8 cellular contexts compared by ENCODE assay signal in genomic region chr15:60397772-60398445, GRCh38. TPM values are rescaled to one million over a fixed set of nuclear protein-coding genes. Genes with fewer than 3 reads are reported as not detected.
DNase-seq lines count a peak whose midpoint lies in the region; ATAC-seq and TF ChIP-seq lines count a peak whose summit lies in the region.

Gene ANXA2 (minus strand): TSS chr15:60397986. CDS start chr15:60386075, 11,911 bp downstream.

- H3K9me3 ChIP-seq in right lobe of liver: no peaks in the 10 kb centered on the region

- DNase-seq in HFF-Myc (ENCODE audit: extremely low read depth, low read depth) (no peak), NAMALWA (ENCODE audit: low spot score) (peak; percentile 79), right lobe of liver (peak; percentile 70 to 91 (median 85)), cortex of kidney (lab: John Stamatoyannopoulos, UW) (no peak)
- peak; percentile 94 for DNase-seq in activated CD4-positive, alpha-beta T cell treated with anti-CD3 and anti-CD28 coated beads, Interleukin-2, amount 10 ng/mL, durations not matched to agents 24 days and 14 days
- DNase-seq in stimulated activated CD8-positive, alpha-beta memory T cell treated with anti-CD3 and anti-CD28 coated beads, Interleukin-12 subunit alpha, Interleukin-12 subunit beta, amount 100 ng/mL, for 1 hour (ENCODE audit: low read depth): peak; percentile 75

- peak within 1 kb of the TSS; percentile 65 to 92 (median 82) for H3K27ac ChIP-seq in right lobe of liver

- 0% methylated on average over 13 of the region's 53 CpGs for WGBS in right lobe of liver (ENCODE audit: insufficient coverage, low coverage, low lambda C conversion rate, missing lambda C conversion rate)

- peak; percentile 88 for TF ChIP-seq POLR2A in GM18505 (IDR thresholded peaks at IDR 0.05; ENCODE audit: borderline replicate concordance, extremely low read depth, insufficient read depth, insufficient read length)
- peak; percentile 92 for TF ChIP-seq POLR2A in right lobe of liver (IDR thresholded peaks at IDR 0.05)

- H3K4me3 ChIP-seq in HFF-Myc (replicated peaks; ENCODE audit: low read depth, low read length) (peak within 1 kb of the TSS; percentile 99), right lobe of liver (peak within 1 kb of the TSS; percentile 73 to 85 (median 79))

- no peak for TF ChIP-seq CTCF in HFF-Myc (IDR thresholded peaks at IDR 0.05; ENCODE audit: low read depth, low read length, missing control alignments)
- TF ChIP-seq CTCF in right lobe of liver (IDR thresholded peaks at IDR 0.05): no peak

- H3K27me3 ChIP-seq in right lobe of liver: no peaks in the 10 kb centered on the region

- H3K27ac Mint-ChIP-seq in activated CD4-positive, alpha-beta T cell treated with anti-CD3 and anti-CD28 coated beads, Interleukin-2, amount 10 ng/mL, durations not matched to agents 24 days and 14 days: peak within 1 kb of the TSS; percentile 94
- peak within 1 kb of the TSS; percentile 96 for H3K27ac Mint-ChIP-seq in dendritic cell treated with granulocyte-macrophage colony-stimulating factor and Interleukin-4, amounts not matched to agents 40 ng/mL and 50 ng/mL, for 4 days

- H3K36me3 Mint-ChIP-seq in activated CD4-positive, alpha-beta T cell treated with anti-CD3 and anti-CD28 coated beads, Interleukin-2, amount 10 ng/mL, durations not matched to agents 24 days and 14 days (ENCODE audit: low read depth): peaks cover 39% of the 10 kb centered on the region
- peaks cover 49% of the 10 kb centered on the region for H3K36me3 Mint-ChIP-seq in dendritic cell treated with granulocyte-macrophage colony-stimulating factor and Interleukin-4, amounts not matched to agents 40 ng/mL and 50 ng/mL, for 4 days (ENCODE audit: low read depth)

- intact Hi-C loops in activated CD4-positive, alpha-beta T cell treated with anti-CD3 and anti-CD28 coated beads, Interleukin-2, amount 10 ng/mL, durations not matched to agents 24 days and 14 days (cut with micrococcal nuclease): loop anchor here (1.0 to 5.0 kb wide), 8 partner anchors 9 to 711 kb away; partner anchors contain the start of gene ICE2
- intact Hi-C loops in dendritic cell treated with granulocyte-macrophage colony-stimulating factor and Interleukin-4, amounts not matched to agents 40 ng/mL and 50 ng/mL, for 4 days (cut with micrococcal nuclease): loop anchor here (1.0 to 5.0 kb wide), 3 partner anchors 10 to 709 kb away; partner anchors contain the start of gene BNIP2
- intact Hi-C loops in right lobe of liver (cut with DNase I): no loop called here

- H3K4me1 Mint-ChIP-seq in activated CD4-positive, alpha-beta T cell treated with anti-CD3 and anti-CD28 coated beads, Interleukin-2, amount 10 ng/mL, durations not matched to agents 24 days and 14 days: peaks cover 51% of the 10 kb centered on the region
- H3K4me1 Mint-ChIP-seq in dendritic cell treated with granulocyte-macrophage colony-stimulating factor and Interleukin-4, amounts not matched to agents 40 ng/mL and 50 ng/mL, for 4 days (ENCODE audit: low read depth): peaks cover 40% of the 10 kb centered on the region

- H3K27me3 Mint-ChIP-seq in activated CD4-positive, alpha-beta T cell treated with anti-CD3 and anti-CD28 coated beads, Interleukin-2, amount 10 ng/mL, durations not matched to agents 24 days and 14 days: peaks cover 4% of the 10 kb centered on the region
- H3K27me3 Mint-ChIP-seq in dendritic cell treated with granulocyte-macrophage colony-stimulating factor and Interleukin-4, amounts not matched to agents 40 ng/mL and 50 ng/mL, for 4 days: no peaks in the 10 kb centered on the region

- peak within 1 kb of the TSS; percentile 92 for H3K4me3 Mint-ChIP-seq in activated CD4-positive, alpha-beta T cell treated with anti-CD3 and anti-CD28 coated beads, Interleukin-2, amount 10 ng/mL, durations not matched to agents 24 days and 14 days
- peak within 1 kb of the TSS; percentile 95 for H3K4me3 Mint-ChIP-seq in dendritic cell treated with granulocyte-macrophage colony-stimulating factor and Interleukin-4, amounts not matched to agents 40 ng/mL and 50 ng/mL, for 4 days

- H3K4me1 ChIP-seq in right lobe of liver: peaks cover 0 to 51% (median 18%) of the 10 kb centered on the region in 4 donors

- peak; percentile 72 for ATAC-seq in GM18505 (IDR thresholded peaks at IDR 0.05; ENCODE audit: unreplicated experiment)
- peak; percentile 62 to 80 (median 66) for ATAC-seq in right lobe of liver

- no peaks in the 10 kb centered on the region for H3K36me3 ChIP-seq in right lobe of liver

- H3K9me3 Mint-ChIP-seq in activated CD4-positive, alpha-beta T cell treated with anti-CD3 and anti-CD28 coated beads, Interleukin-2, amount 10 ng/mL, durations not matched to agents 24 days and 14 days: no peaks in the 10 kb centered on the region
- no peaks in the 10 kb centered on the region for H3K9me3 Mint-ChIP-seq in dendritic cell treated with granulocyte-macrophage colony-stimulating factor and Interleukin-4, amounts not matched to agents 40 ng/mL and 50 ng/mL, for 4 days

RNA-seq across cellular contexts. Expression of gene ANXA2, which starts in this region (rescaled TPM):
- 214 and 225 TPM in 2 replicates for total RNA-seq in activated CD4-positive, alpha-beta T cell treated with anti-CD3 and anti-CD28 coated beads, Interleukin-2, amount 10 ng/mL, durations not matched to agents 24 days and 14 days
- total RNA-seq in right lobe of liver: 100 to 1,000 TPM in 3 of 6 experiments, 10 to 100 TPM in 3; 62.2 to 419 (median 178) TPM

Comparison
In these comparisons a context has a peak if more than half of its experiments do, and no peak if none do; other contexts are left out.
1. DNase-seq: peak in NAMALWA (single experiment), activated CD4-positive, alpha-beta T cell treated with anti-CD3 and anti-CD28 coated beads, Interleukin-2, amount 10 ng/mL, durations not matched to agents 24 days and 14 days (single experiment), right lobe of liver (3 of 3) and stimulated activated CD8-positive, alpha-beta memory T cell treated with anti-CD3 and anti-CD28 coated beads, Interleukin-12 subunit alpha, Interleukin-12 subunit beta, amount 100 ng/mL, for 1 hour (single experiment); none in HFF-Myc (single experiment) and cortex of kidney (single experiment).
2. intact Hi-C loops: an anchor here in activated CD4-positive, alpha-beta T cell treated with anti-CD3 and anti-CD28 coated beads, Interleukin-2, amount 10 ng/mL, durations not matched to agents 24 days and 14 days (1.0 to 5.0 kb wide) and dendritic cell treated with granulocyte-macrophage colony-stimulating factor and Interleukin-4, amounts not matched to agents 40 ng/mL and 50 ng/mL, for 4 days (1.0 to 5.0 kb wide); none called in right lobe of liver.